ENCODE assay signal across 1 cellular context in genomic region chr20:33815671-33816070, GRCh38.
TF ChIP-seq lines count a peak whose summit lies in the region.

No MANE protein-coding gene starts in this region.

TF ChIP-seq in GM12878, 131 proteins besides CTCF, POLR2A, EP300 and RAD21 (continued from another document):
- TF ChIP-seq, protein P1, sequence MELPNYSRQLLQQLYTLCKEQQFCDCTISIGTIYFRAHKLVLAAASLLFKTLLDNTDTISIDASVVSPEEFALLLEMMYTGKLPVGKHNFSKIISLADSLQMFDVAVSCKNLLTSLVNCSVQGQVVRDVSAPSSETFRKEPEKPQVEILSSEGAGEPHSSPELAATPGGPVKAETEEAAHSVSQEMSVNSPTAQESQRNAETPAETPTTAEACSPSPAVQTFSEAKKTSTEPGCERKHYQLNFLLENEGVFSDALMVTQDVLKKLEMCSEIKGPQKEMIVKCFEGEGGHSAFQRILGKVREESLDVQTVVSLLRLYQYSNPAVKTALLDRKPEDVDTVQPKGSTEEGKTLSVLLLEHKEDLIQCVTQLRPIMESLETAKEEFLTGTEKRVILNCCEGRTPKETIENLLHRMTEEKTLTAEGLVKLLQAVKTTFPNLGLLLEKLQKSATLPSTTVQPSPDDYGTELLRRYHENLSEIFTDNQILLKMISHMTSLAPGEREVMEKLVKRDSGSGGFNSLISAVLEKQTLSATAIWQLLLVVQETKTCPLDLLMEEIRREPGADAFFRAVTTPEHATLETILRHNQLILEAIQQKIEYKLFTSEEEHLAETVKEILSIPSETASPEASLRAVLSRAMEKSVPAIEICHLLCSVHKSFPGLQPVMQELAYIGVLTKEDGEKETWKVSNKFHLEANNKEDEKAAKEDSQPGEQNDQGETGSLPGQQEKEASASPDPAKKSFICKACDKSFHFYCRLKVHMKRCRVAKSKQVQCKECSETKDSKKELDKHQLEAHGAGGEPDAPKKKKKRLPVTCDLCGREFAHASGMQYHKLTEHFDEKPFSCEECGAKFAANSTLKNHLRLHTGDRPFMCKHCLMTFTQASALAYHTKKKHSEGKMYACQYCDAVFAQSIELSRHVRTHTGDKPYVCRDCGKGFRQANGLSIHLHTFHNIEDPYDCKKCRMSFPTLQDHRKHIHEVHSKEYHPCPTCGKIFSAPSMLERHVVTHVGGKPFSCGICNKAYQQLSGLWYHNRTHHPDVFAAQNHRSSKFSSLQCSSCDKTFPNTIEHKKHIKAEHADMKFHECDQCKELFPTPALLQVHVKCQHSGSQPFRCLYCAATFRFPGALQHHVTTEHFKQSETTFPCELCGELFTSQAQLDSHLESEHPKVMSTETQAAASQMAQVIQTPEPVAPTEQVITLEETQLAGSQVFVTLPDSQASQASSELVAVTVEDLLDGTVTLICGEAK (IDR thresholded peaks at IDR 0.05; ENCODE audit: borderline replicate concordance) = no peak
- TF ChIP-seq SUZ12 (IDR thresholded peaks at IDR 0.05; ENCODE audit: unreplicated experiment) (no peak), POLR2AphosphoS5 (IDR thresholded peaks at IDR 0.05; ENCODE audit: low read length) (no peak)
TF ChIP-seq in GM12878: peak in this region for 0.
